ENCODE assay signal across 23 cellular contexts in genomic region chr7:2966466-2967078, GRCh38.
DNase-seq lines count a peak whose midpoint lies in the region; ATAC-seq and TF ChIP-seq lines count a peak whose summit lies in the region.
"Had no signal": no experiment of that assay in that cellular context is flagged by ENCODE, and none has a peak within 500 bp of the region (broad histone marks: within the 10 kb centered on the region; RNA-seq: fewer than 3 reads in every experiment).

No MANE protein-coding gene starts in this region.

- peak; percentile 29 for DNase-seq in activated T-cell treated with anti-CD3 and anti-CD28 coated beads, Interleukin-2, amount 50 U/mL, for 24 hours
- no peak for DNase-seq in activated T-cell treated with anti-CD3 and anti-CD28 coated beads, Interleukin-2, amount 50 U/mL, for 72 hours
- no peak for DNase-seq in IMR-90
- no peak for DNase-seq in immature natural killer cell
- DNase-seq in stomach: peak; percentile 7
- no peak for DNase-seq in NK-92 (lab: John Stamatoyannopoulos, UW; ENCODE audit: unreplicated experiment)
- DNase-seq in CD8-positive, alpha-beta memory T cell: no peak
- DNase-seq: activated naive CD4-positive, alpha-beta T cell treated with anti-CD3 and anti-CD28 coated beads, Interleukin-2, amount 50 U/mL, for 16 hours; EL; GM23248; heart right ventricle; NCI-H1048; NCI-H1930; NCI-H2227 treated with DMSO at 0.1 percent for 48 hours; NCI-H82; stimulated activated CD4-positive, alpha-beta T cell treated with anti-CD3 and anti-CD28 coated beads, Interleukin-1b, Interleukin-23, amount 100 ng/mL, for 48 hours; T1000 had no signal

- no peak overlapping the region for H3K4me3 Mint-ChIP-seq in activated T-cell treated with anti-CD3 and anti-CD28 coated beads, Interleukin-2, amount 50 U/mL, for 24 hours
- H3K4me3 Mint-ChIP-seq in activated T-cell treated with anti-CD3 and anti-CD28 coated beads, Interleukin-2, amount 50 U/mL, for 72 hours: no peak overlapping the region
- H3K4me3 Mint-ChIP-seq in immature natural killer cell: no peak overlapping the region
- H3K4me3 Mint-ChIP-seq in CD8-positive, alpha-beta memory T cell: peak overlapping the region in 1 of 7 donors; percentile 15
- H3K4me3 Mint-ChIP-seq: central memory CD8-positive, alpha-beta T cell; neural crest cell; stimulated activated memory B cell treated with anti-CD40 and anti-IgM and Interleukin-4, amounts not matched to agents 10 μg/mL and 1 μg/mL and 100 μg/mL, for 72 hours had no signal

- H3K4me1 ChIP-seq in IMR-90 (ENCODE audit: control insufficient read depth, insufficient read depth, low read length): no peaks in the 10 kb centered on the region
- H3K4me1 ChIP-seq in stomach: no peaks in the 10 kb centered on the region
- peaks cover 10% of the 10 kb centered on the region for H3K4me1 ChIP-seq in CD8-positive, alpha-beta memory T cell (ENCODE audit: insufficient read depth, low read length)
- H3K4me1 ChIP-seq: tibial artery had no signal

- H3K9me1 ChIP-seq in IMR-90 (ENCODE audit: insufficient read depth, low read length): no peaks in the 10 kb centered on the region

- peaks cover 45% of the 10 kb centered on the region for H3K36me3 Mint-ChIP-seq in activated T-cell treated with anti-CD3 and anti-CD28 coated beads, Interleukin-2, amount 50 U/mL, for 24 hours (ENCODE audit: low read depth)
- peaks cover 11 to 18% of the 10 kb centered on the region in 2 donors for H3K36me3 Mint-ChIP-seq in activated T-cell treated with anti-CD3 and anti-CD28 coated beads, Interleukin-2, amount 50 U/mL, for 72 hours (ENCODE audit: insufficient read depth in 2 of 2)
- peaks cover 25 to 40% (median 31%) of the 10 kb centered on the region in 3 donors for H3K36me3 Mint-ChIP-seq in immature natural killer cell
- peaks cover 12 to 39% (median 30%) of the 10 kb centered on the region in 3 donors for H3K36me3 Mint-ChIP-seq in CD8-positive, alpha-beta memory T cell

- CTCF ChIA-PET in IMR-90 (lab: Yijun Ruan, JAX): no interaction called here
- CTCF ChIA-PET in CD8-positive, alpha-beta memory T cell (lab: Charles Lee): interaction anchor here (0.6 kb wide), 1 partner anchor 12 kb away, joined by 4 read pairs; no protein-coding TSS in a partner anchor

- H2AK5ac ChIP-seq in IMR-90 (ENCODE audit: low read depth, low read length): no peak overlapping the region

- no peaks in the 10 kb centered on the region for H3K79me1 ChIP-seq in IMR-90 (ENCODE audit: low read depth in 1 of 2, low read length in 2 of 2)

- no peak overlapping the region for H3K14ac ChIP-seq in IMR-90 (replicated peaks; ENCODE audit: low read depth, low read length)

- no peak overlapping the region for H3K9ac ChIP-seq in IMR-90 (ENCODE audit: low read depth, low read length)
- H3K9ac ChIP-seq: GM23248 had no signal

- 0 out of 2 replicates have a peak, but pooled peaks cover 1% of the 10 kb centered on the region for H3K27me3 ChIP-seq in IMR-90 (ENCODE audit: control insufficient read depth, insufficient read depth, low read length)
- no peaks in the 10 kb centered on the region for H3K27me3 ChIP-seq in stomach
- no peaks in the 10 kb centered on the region for H3K27me3 ChIP-seq in CD8-positive, alpha-beta memory T cell (ENCODE audit: insufficient read depth, low read length, poor library complexity, severe bottlenecking)
- H3K27me3 ChIP-seq: tibial artery had no signal

- WGBS in IMR-90 (ENCODE audit: extremely low coverage in 2 of 2, insufficient read length in 1 of 2), 2 experiments: 80% methylated on average over 1 of the region's 11 CpGs; no CpG with 5 or more reads in 1 of the 2 experiments
- 86 to 93% (median 90%) methylated on average over 11 of the region's 11 CpGs for WGBS in stomach, 5 donors

- H3K9me3 ChIP-seq in IMR-90 (ENCODE audit: control insufficient read depth, insufficient read depth, low read length) (peaks cover 2% of the 10 kb centered on the region), stomach (peaks cover 8 to 26% (median 23%) of the 10 kb centered on the region in 4 donors)
- H3K9me3 ChIP-seq in CD8-positive, alpha-beta memory T cell (ENCODE audit: low read length): peaks cover 11% of the 10 kb centered on the region

- peaks cover 22% of the 10 kb centered on the region for H3K9me3 Mint-ChIP-seq in activated T-cell treated with anti-CD3 and anti-CD28 coated beads, Interleukin-2, amount 50 U/mL, for 24 hours
- H3K9me3 Mint-ChIP-seq in activated T-cell treated with anti-CD3 and anti-CD28 coated beads, Interleukin-2, amount 50 U/mL, for 72 hours: peaks cover 2 to 5% of the 10 kb centered on the region in 2 donors
- H3K9me3 Mint-ChIP-seq in immature natural killer cell: peaks cover 0 to 14% (median 4%) of the 10 kb centered on the region in 6 donors
- H3K9me3 Mint-ChIP-seq in CD8-positive, alpha-beta memory T cell: peaks cover 4 to 20% (median 16%) of the 10 kb centered on the region in 5 donors
- H3K9me3 Mint-ChIP-seq: central memory CD8-positive, alpha-beta T cell had no signal

- H3K4me3 ChIP-seq in IMR-90 (ENCODE audit: insufficient read depth, low read depth, low read length): no peak overlapping the region
- no peak overlapping the region for H3K4me3 ChIP-seq in stomach
- no peak overlapping the region for H3K4me3 ChIP-seq in CD8-positive, alpha-beta memory T cell (ENCODE audit: low read length)
- H3K4me3 ChIP-seq: GM23248, heart right ventricle, tibial artery had no signal

- H3K36me3 ChIP-seq in IMR-90 (ENCODE audit: control insufficient read depth, insufficient read depth, low read length): no peaks in the 10 kb centered on the region
- no peaks in the 10 kb centered on the region for H3K36me3 ChIP-seq in stomach
- H3K36me3 ChIP-seq in CD8-positive, alpha-beta memory T cell (ENCODE audit: insufficient read depth, low read length): peaks cover 7% of the 10 kb centered on the region
- H3K36me3 ChIP-seq: heart right ventricle, tibial artery had no signal

- H3K23ac ChIP-seq in IMR-90 (ENCODE audit: low read depth, low read length): no peak overlapping the region

- H3K56ac ChIP-seq in IMR-90 (ENCODE audit: extremely low read depth, insufficient read depth, low read length): no peak overlapping the region

- BruUV-seq in IMR-90 (replicated peaks; lab: Mats Ljungman, UMichigan): no TSS peak

- intact Hi-C loops in IMR-90 (cut with micrococcal nuclease): no loop called here
- intact Hi-C loops in stomach (cut with DNase I; ENCODE audit: low total_unique reads): no loop called here

- TF ChIP-seq RAD21 in IMR-90 (IDR thresholded peaks at IDR 0.05; ENCODE audit: low read length): no peak

- H3K27me3 Mint-ChIP-seq in activated T-cell treated with anti-CD3 and anti-CD28 coated beads, Interleukin-2, amount 50 U/mL, for 24 hours: no peaks in the 10 kb centered on the region
- no peaks in the 10 kb centered on the region for H3K27me3 Mint-ChIP-seq in activated T-cell treated with anti-CD3 and anti-CD28 coated beads, Interleukin-2, amount 50 U/mL, for 72 hours (ENCODE audit: low read depth)
- peaks cover 0 to 3% (median 3%) of the 10 kb centered on the region in 3 donors for H3K27me3 Mint-ChIP-seq in immature natural killer cell (ENCODE audit: low read depth in 3 of 3)
- no peaks in the 10 kb centered on the region for H3K27me3 Mint-ChIP-seq in CD8-positive, alpha-beta memory T cell
- H3K27me3 Mint-ChIP-seq: central memory CD8-positive, alpha-beta T cell; stimulated activated memory B cell treated with anti-CD40 and anti-IgM and Interleukin-4, amounts not matched to agents 10 μg/mL and 1 μg/mL and 100 μg/mL, for 72 hours had no signal

- no peak overlapping the region for H3K18ac ChIP-seq in IMR-90 (ENCODE audit: low read depth, low read length)

- peaks cover 40% of the 10 kb centered on the region for H3K4me1 Mint-ChIP-seq in activated T-cell treated with anti-CD3 and anti-CD28 coated beads, Interleukin-2, amount 50 U/mL, for 24 hours (ENCODE audit: low read depth)
- peaks cover 21% of the 10 kb centered on the region for H3K4me1 Mint-ChIP-seq in activated T-cell treated with anti-CD3 and anti-CD28 coated beads, Interleukin-2, amount 50 U/mL, for 72 hours (ENCODE audit: low read depth)
- H3K4me1 Mint-ChIP-seq in immature natural killer cell: peaks cover 17 to 48% of the 10 kb centered on the region in 2 donors
- H3K4me1 Mint-ChIP-seq in CD8-positive, alpha-beta memory T cell: peaks cover 32 to 42% (median 41%) of the 10 kb centered on the region in 3 donors
- H3K4me1 Mint-ChIP-seq: neural crest cell had no signal

- in situ Hi-C loops in IMR-90 (cut with MboI; ENCODE audit: low sequenced_read_pairs): no loop called here

- H4K8ac ChIP-seq in IMR-90 (ENCODE audit: low read depth in 2 of 2, low read length in 2 of 2): no peak overlapping the region

- POLR2A ChIA-PET in IMR-90 (lab: Charles Lee; ENCODE audit: unreplicated experiment): no interaction called here
- POLR2A ChIA-PET in CD8-positive, alpha-beta memory T cell (lab: Charles Lee): interaction anchor here (0.6 kb wide), 1 partner anchor 471 kb away, joined by 3 read pairs; no protein-coding TSS in a partner anchor

- no peak overlapping the region for H2AK9ac ChIP-seq in IMR-90 (replicated peaks; ENCODE audit: low read depth, low read length, poor library complexity)

- H2AFZ ChIP-seq in IMR-90 (replicated peaks; ENCODE audit: low read length, poor library complexity): no peak overlapping the region
- H2AFZ ChIP-seq: GM23248 had no signal

- H3K4me2 ChIP-seq in IMR-90 (ENCODE audit: low read depth, low read length): no peak overlapping the region

- H4K5ac ChIP-seq in IMR-90 (ENCODE audit: low read depth, low read length): no peak overlapping the region

- H4K91ac ChIP-seq in IMR-90 (ENCODE audit: insufficient read depth, low read depth, low read length): no peak overlapping the region

- H2BK5ac ChIP-seq in IMR-90 (ENCODE audit: low read depth, low read length, poor library complexity, severe bottlenecking): no peak overlapping the region

- H3K27ac Mint-ChIP-seq in activated T-cell treated with anti-CD3 and anti-CD28 coated beads, Interleukin-2, amount 50 U/mL, for 24 hours: peak overlapping the region; percentile 36
- no peak overlapping the region for H3K27ac Mint-ChIP-seq in activated T-cell treated with anti-CD3 and anti-CD28 coated beads, Interleukin-2, amount 50 U/mL, for 72 hours
- peak overlapping the region; percentile 4 to 69 (median 58) for H3K27ac Mint-ChIP-seq in immature natural killer cell
- H3K27ac Mint-ChIP-seq in CD8-positive, alpha-beta memory T cell: peak overlapping the region in 4 of 8 donors; percentile 30 to 78 (median 62)
- H3K27ac Mint-ChIP-seq: stimulated activated memory B cell treated with anti-CD40 and anti-IgM and Interleukin-4, amounts not matched to agents 10 μg/mL and 1 μg/mL and 100 μg/mL, for 72 hours had no signal

- TF ChIP-seq POLR2A in IMR-90 (IDR thresholded peaks at IDR 0.05; ENCODE audit: low read depth, low read length) (no peak), stomach (IDR thresholded peaks at IDR 0.05) (no peak)

- no peak for ATAC-seq in activated T-cell treated with anti-CD3 and anti-CD28 coated beads, Interleukin-2, amount 50 U/mL, for 72 hours (replicated peaks in 1 of 2)
- ATAC-seq in IMR-90 (ENCODE audit: low read depth) (no peak), GM18868 (IDR thresholded peaks at IDR 0.05; ENCODE audit: unreplicated experiment) (no peak)
- ATAC-seq: heart right ventricle; stimulated activated memory B cell treated with anti-CD40 and anti-IgM and Interleukin-4, amounts not matched to agents 10 μg/mL and 1 μg/mL and 100 μg/mL, for 72 hours had no signal

- TF ChIP-seq EP300 in stomach (IDR thresholded peaks at IDR 0.05): no peak

- dilution Hi-C loops in IMR-90 (cut with HindIII; ENCODE audit: low sequenced_read_pairs, unreplicated experiment): no loop called here

- H3K27ac ChIP-seq in IMR-90 (ENCODE audit: insufficient read depth, low read length) (no peak overlapping the region), stomach (no peak overlapping the region)
- H3K27ac ChIP-seq in CD8-positive, alpha-beta memory T cell (ENCODE audit: low read depth, low read length): no peak overlapping the region
- H3K27ac ChIP-seq: epithelial cell of prostate, GM23248, heart right ventricle, tibial artery had no signal

- H4K20me1 ChIP-seq in IMR-90 (ENCODE audit: insufficient read depth, low read length): no peaks in the 10 kb centered on the region

- H2BK120ac ChIP-seq in IMR-90 (ENCODE audit: low read depth, low read length): no peak overlapping the region

- TF ChIP-seq CTCF in IMR-90 (conservative IDR thresholded peaks at IDR 0.05; ENCODE audit: low read depth, low read length) (no peak), stomach (IDR thresholded peaks at IDR 0.05) (no peak)

- no peak overlapping the region for H2BK20ac ChIP-seq in IMR-90 (ENCODE audit: low read depth, low read length)

- no peak overlapping the region for H2BK15ac ChIP-seq in IMR-90 (ENCODE audit: low read depth, low read length)

- H3K4ac ChIP-seq in IMR-90 (ENCODE audit: low read depth, low read length): no peak overlapping the region

Comparison
In these comparisons a context has a peak if more than half of its experiments do, and no peak if none do; other contexts are left out.
1. DNase-seq: peak in activated T-cell treated with anti-CD3 and anti-CD28 coated beads, Interleukin-2, amount 50 U/mL, for 24 hours (single experiment) and stomach (single experiment); none in activated T-cell treated with anti-CD3 and anti-CD28 coated beads, Interleukin-2, amount 50 U/mL, for 72 hours (0 of 2), IMR-90 (single experiment), immature natural killer cell (0 of 3), NK-92 (single experiment) and CD8-positive, alpha-beta memory T cell (0 of 5).